13 cellular contexts compared by ENCODE assay signal in genomic region chr2:230968921-230969672, GRCh38. TPM values are rescaled to one million over a fixed set of nuclear protein-coding genes. Genes with fewer than 3 reads are reported as not detected.
A peak's percentile ranks its signal among the peaks of the same experiment; 100 is the strongest.
DNase-seq lines count a peak whose midpoint lies in the region; ATAC-seq and TF ChIP-seq lines count a peak whose summit lies in the region.
"Had no signal": no experiment of that assay in that cellular context is flagged by ENCODE, and none has a peak within 500 bp of the region (broad histone marks: within the 10 kb centered on the region; RNA-seq: fewer than 3 reads in every experiment).

No MANE protein-coding gene starts in this region.

- peaks cover 46% of the 10 kb centered on the region for H3K4me1 Mint-ChIP-seq in activated T-cell treated with anti-CD3 and anti-CD28 coated beads, Interleukin-2, amount 50 U/mL, for 72 hours (ENCODE audit: low read depth)
- H3K4me1 Mint-ChIP-seq in activated CD8-positive, alpha-beta memory T cell treated with anti-CD3 and anti-CD28 coated beads, Interleukin-2, amount 10 ng/mL, durations not matched to agents 7 days and 5 days = peaks cover 41% of the 10 kb centered on the region

- no peaks in the 10 kb centered on the region for H4K20me1 ChIP-seq in Karpas-422 (ENCODE audit: insufficient read depth, low read depth, low read length)

- H2AFZ ChIP-seq in Karpas-422 (ENCODE audit: low read length) = peak overlapping the region; percentile 96

- no peak for DNase-seq in activated T-cell treated with anti-CD3 and anti-CD28 coated beads, Interleukin-2, amount 50 U/mL, for 72 hours
- DNase-seq in activated T-cell treated with anti-CD3 and anti-CD28 coated beads, Interleukin-2, amount 50 U/mL, for 1 hour = no peak
- DNase-seq in Karpas-422 (peak; percentile 68), stomach (no peak), RPMI8226 (no peak), substantia nigra (lab: John Stamatoyannopoulos, UW) (no peak)
- DNase-seq in activated CD8-positive, alpha-beta memory T cell treated with anti-CD3 and anti-CD28 coated beads, Interleukin-2, amount 10 ng/mL, durations not matched to agents 7 days and 5 days = no peak
- DNase-seq: naive B cell, NCI-H2171, SIG-M5, trophoblast cell had no signal

- TF ChIP-seq POLR2A in stomach (IDR thresholded peaks at IDR 0.05) = no peak

- no peaks in the 10 kb centered on the region for H3K27me3 Mint-ChIP-seq in activated T-cell treated with anti-CD3 and anti-CD28 coated beads, Interleukin-2, amount 50 U/mL, for 72 hours (ENCODE audit: low read depth)
- peaks cover 26% of the 10 kb centered on the region for H3K27me3 Mint-ChIP-seq in activated CD8-positive, alpha-beta memory T cell treated with anti-CD3 and anti-CD28 coated beads, Interleukin-2, amount 10 ng/mL, durations not matched to agents 7 days and 5 days

- intact Hi-C loops in stomach (cut with DNase I; ENCODE audit: low total_unique reads) = no loop called here

- 73 to 80% (median 76%) methylated on average over 16 of the region's 16 CpGs for WGBS in stomach, 5 donors

- no peak for TF ChIP-seq CTCF in stomach (IDR thresholded peaks at IDR 0.05)

- H3K4me1 ChIP-seq in Karpas-422 (ENCODE audit: low read length) (peaks cover 18% of the 10 kb centered on the region), stomach (no peaks in the 10 kb centered on the region)

- ATAC-seq in activated T-cell treated with anti-CD3 and anti-CD28 coated beads, Interleukin-2, amount 50 U/mL, for 72 hours (replicated peaks in 1 of 2) = peak in 1 of 2 donors; percentile 20
- peak; percentile 21 for ATAC-seq in activated CD8-positive, alpha-beta memory T cell treated with anti-CD3 and anti-CD28 coated beads, Interleukin-2, amount 10 ng/mL, durations not matched to agents 7 days and 5 days
- ATAC-seq in GM21723 (IDR thresholded peaks at IDR 0.05; ENCODE audit: unreplicated experiment) = no peak

- peaks cover 0 to 1% of the 10 kb centered on the region in 2 donors for H3K36me3 Mint-ChIP-seq in activated T-cell treated with anti-CD3 and anti-CD28 coated beads, Interleukin-2, amount 50 U/mL, for 72 hours (ENCODE audit: insufficient read depth in 2 of 2)
- peaks cover 5% of the 10 kb centered on the region for H3K36me3 Mint-ChIP-seq in activated CD8-positive, alpha-beta memory T cell treated with anti-CD3 and anti-CD28 coated beads, Interleukin-2, amount 10 ng/mL, durations not matched to agents 7 days and 5 days
- H3K36me3 Mint-ChIP-seq: naive B cell had no signal

- H3K9me3 ChIP-seq in Karpas-422 (ENCODE audit: low read length) (no peaks in the 10 kb centered on the region), stomach (no peaks in the 10 kb centered on the region)

- H3K4me3 ChIP-seq in Karpas-422 (ENCODE audit: low read length) (peak overlapping the region; percentile 64), stomach (peak overlapping the region in 3 of 4 donors; percentile 11 to 30 (median 26))

- H3K4me2 ChIP-seq in Karpas-422 (ENCODE audit: low read depth, low read length, poor library complexity, severe bottlenecking) = peak overlapping the region; percentile 80

- H3K9me3 Mint-ChIP-seq in activated T-cell treated with anti-CD3 and anti-CD28 coated beads, Interleukin-2, amount 50 U/mL, for 72 hours = no peaks in the 10 kb centered on the region
- H3K9me3 Mint-ChIP-seq in activated CD8-positive, alpha-beta memory T cell treated with anti-CD3 and anti-CD28 coated beads, Interleukin-2, amount 10 ng/mL, durations not matched to agents 7 days and 5 days (ENCODE audit: low read depth) = peaks cover 2% of the 10 kb centered on the region

- CTCF ChIA-PET in activated CD8-positive, alpha-beta memory T cell treated with anti-CD3 and anti-CD28 coated beads, Interleukin-2, amount 10 ng/mL, durations not matched to agents 7 days and 5 days (lab: Charles Lee) = interaction anchor here (1.0 to 3.7 kb wide), 7 partner anchors 8 to 145 kb away, joined by 3 to 12 read pairs (median 4); no protein-coding TSS in a partner anchor

- H3K36me3 ChIP-seq in Karpas-422 (ENCODE audit: insufficient read depth, low read length) = no peaks in the 10 kb centered on the region
- no peaks in the 10 kb centered on the region for H3K36me3 ChIP-seq in stomach

- TF ChIP-seq EP300 in stomach (IDR thresholded peaks at IDR 0.05) = no peak

- H3K4me3 Mint-ChIP-seq in activated T-cell treated with anti-CD3 and anti-CD28 coated beads, Interleukin-2, amount 50 U/mL, for 72 hours = peak overlapping the region; percentile 31 to 63
- peak overlapping the region; percentile 61 for H3K4me3 Mint-ChIP-seq in activated CD8-positive, alpha-beta memory T cell treated with anti-CD3 and anti-CD28 coated beads, Interleukin-2, amount 10 ng/mL, durations not matched to agents 7 days and 5 days
- H3K4me3 Mint-ChIP-seq: naive B cell had no signal

- H3K27ac ChIP-seq in Karpas-422 (ENCODE audit: low read length) (peak overlapping the region; percentile 48; the same call in 1 of the 2 replicates), stomach (peak overlapping the region in 1 of 5 donors; percentile 36), substantia nigra (ENCODE audit: low read depth, low read length, poor library complexity, severe bottlenecking) (no peak overlapping the region)

- no peaks in the 10 kb centered on the region for H3K9me2 ChIP-seq in Karpas-422 (replicated peaks; ENCODE audit: insufficient read depth, low read length)

- no peaks in the 10 kb centered on the region for H3K79me2 ChIP-seq in Karpas-422 (ENCODE audit: low read length)

- peak overlapping the region; percentile 72 for H3K9ac ChIP-seq in Karpas-422 (ENCODE audit: low read length)

- H3K27me3 ChIP-seq in Karpas-422 (ENCODE audit: low read length) = no peaks in the 10 kb centered on the region
- H3K27me3 ChIP-seq in stomach = peaks cover 0 to 7% (median 0%) of the 10 kb centered on the region in 3 donors

- H3K27ac Mint-ChIP-seq in activated T-cell treated with anti-CD3 and anti-CD28 coated beads, Interleukin-2, amount 50 U/mL, for 72 hours = no peak overlapping the region
- peak overlapping the region; percentile 80 for H3K27ac Mint-ChIP-seq in activated CD8-positive, alpha-beta memory T cell treated with anti-CD3 and anti-CD28 coated beads, Interleukin-2, amount 10 ng/mL, durations not matched to agents 7 days and 5 days

RNA-seq across cellular contexts. Expression of gene SPATA3, which starts 26.8 kb away (rescaled TPM):
- total RNA-seq in activated T-cell treated with anti-CD3 and anti-CD28 coated beads, Interleukin-2, amount 50 U/mL, for 72 hours = 1 to 10 TPM; 1.9 to 2.3 TPM
- not detected in 2 replicates for total RNA-seq in Karpas-422 (2014; rRNA removed; shearing (Covaris generic); ENCODE audit: low replicate concordance)
- total RNA-seq in activated CD8-positive, alpha-beta memory T cell treated with anti-CD3 and anti-CD28 coated beads, Interleukin-2, amount 10 ng/mL, durations not matched to agents 7 days and 5 days = 1 to 10 TPM in 1 of 2 experiments, under 1 TPM in 1; 0.44 to 1.2 TPM
- not detected for total RNA-seq in stomach
- not detected for polyA plus RNA-seq in stomach
- polyA plus RNA-seq: keratinocyte had no signal

RNA-seq across cellular contexts. Expression of gene GPR55, which starts 44.1 kb away (rescaled TPM):
- total RNA-seq in activated T-cell treated with anti-CD3 and anti-CD28 coated beads, Interleukin-2, amount 50 U/mL, for 72 hours = 1 to 10 TPM; 6.8 to 9.8 TPM
- 2.9 and 9.5 TPM in 2 replicates for total RNA-seq in Karpas-422 (2014; rRNA removed; shearing (Covaris generic); ENCODE audit: low replicate concordance)
- 10 to 100 TPM; 42.1 to 58.8 TPM for total RNA-seq in activated CD8-positive, alpha-beta memory T cell treated with anti-CD3 and anti-CD28 coated beads, Interleukin-2, amount 10 ng/mL, durations not matched to agents 7 days and 5 days
- total RNA-seq in stomach = under 1 TPM in 1 of 5 donors, not detected in 4; 0.37 TPM
- polyA plus RNA-seq in stomach = under 1 TPM in 2 of 3 donors, not detected in 1; 0.13 to 0.19 TPM
- polyA plus RNA-seq: keratinocyte had no signal
